20 cellular contexts compared by ENCODE assay signal in the genomic region with DNA sequence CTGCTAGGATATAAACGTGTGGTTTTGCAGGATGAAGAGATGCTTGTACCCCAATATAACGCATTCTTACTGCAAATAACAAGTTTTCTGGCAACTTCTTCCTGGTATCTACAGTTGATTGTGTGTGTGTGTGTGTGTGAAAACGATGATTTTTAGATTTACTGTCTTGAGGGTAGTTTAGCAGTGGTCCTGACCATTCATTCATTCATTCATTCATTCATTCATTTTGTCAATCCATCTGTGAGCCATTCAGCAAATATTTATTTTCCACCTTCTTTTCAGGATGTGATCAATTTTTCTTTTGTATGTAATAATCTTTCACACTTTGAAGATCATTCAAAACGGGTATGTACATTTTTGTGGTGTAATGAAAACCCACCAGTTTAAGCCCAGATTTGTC.
"Had no signal": no experiment of that assay in that cellular context is flagged by ENCODE, and none has a peak within 500 bp of the region (broad histone marks: within the 10 kb centered on the region; RNA-seq: fewer than 3 reads in every experiment).

No MANE protein-coding gene starts in this region.

- H2AFZ ChIP-seq: hepatocyte had no signal

- DNase-seq: naive thymus-derived CD4-positive, alpha-beta T cell; ovary; right cardiac atrium; sigmoid colon; small intestine; stimulated activated CD4-positive, alpha-beta T cell treated with anti-CD3 and anti-CD28 coated beads, Interleukin-1b, Interleukin-23, amount 100 ng/mL, for 48 hours; stimulated activated CD4-positive, alpha-beta T cell treated with anti-CD3 and anti-CD28 coated beads, Interleukin-2, amount 100 ng/mL, for 48 hours; stimulated activated CD4-positive, alpha-beta T cell treated with anti-CD3 and anti-CD28 coated beads, Interleukin-4, amount 100 ng/mL, for 4 hours; stimulated activated CD8-positive, alpha-beta memory T cell treated with anti-CD3 and anti-CD28 coated beads, Interleukin-4, amount 100 ng/mL, for 48 hours; stimulated activated naive CD4-positive, alpha-beta T cell treated with Interleukin-2 at 50 U/mL for 16 hours; stimulated activated naive CD8-positive, alpha-beta T cell treated with anti-CD3 and anti-CD28 coated beads, Interleukin-15, amount 100 ng/mL, for 72 hours; substantia nigra; transverse colon; upper lobe of left lung had no signal

- ATAC-seq: left lobe of liver; naive thymus-derived CD4-positive, alpha-beta T cell; natural killer cell treated with Interleukin-12 subunit alpha and Interleukin-12 subunit beta and Interleukin-15 and Interleukin-18, amount 100 ng/mL, for 72 hours; right cardiac atrium; stimulated activated memory B cell treated with anti-CD40 and anti-IgM and Interleukin-4, amounts not matched to agents 10 μg/mL and 1 μg/mL and 100 μg/mL, for 72 hours; stimulated activated naive CD8-positive, alpha-beta T cell treated with anti-CD3 and anti-CD28 coated beads, Interleukin-15, amount 100 ng/mL, for 72 hours had no signal

- H3K27me3 ChIP-seq: hepatocyte, ovary, sigmoid colon, transverse colon, upper lobe of left lung, vagina had no signal

- H3K36me3 ChIP-seq: ovary, sigmoid colon, transverse colon, upper lobe of left lung, vagina had no signal

- H3K4me2 ChIP-seq: hepatocyte had no signal

- H3K9me3 ChIP-seq: ovary, sigmoid colon, transverse colon, upper lobe of left lung, vagina had no signal

- H3K27ac ChIP-seq: hepatocyte, ovary, upper lobe of left lung, vagina had no signal

- FAIRE-seq: small intestine had no signal

- H3K4me3 ChIP-seq: hepatocyte, lung, ovary, sigmoid colon, transverse colon, upper lobe of left lung, vagina had no signal
